Comparison of ENCODE assay signal across 20 cellular contexts in the genomic region with DNA sequence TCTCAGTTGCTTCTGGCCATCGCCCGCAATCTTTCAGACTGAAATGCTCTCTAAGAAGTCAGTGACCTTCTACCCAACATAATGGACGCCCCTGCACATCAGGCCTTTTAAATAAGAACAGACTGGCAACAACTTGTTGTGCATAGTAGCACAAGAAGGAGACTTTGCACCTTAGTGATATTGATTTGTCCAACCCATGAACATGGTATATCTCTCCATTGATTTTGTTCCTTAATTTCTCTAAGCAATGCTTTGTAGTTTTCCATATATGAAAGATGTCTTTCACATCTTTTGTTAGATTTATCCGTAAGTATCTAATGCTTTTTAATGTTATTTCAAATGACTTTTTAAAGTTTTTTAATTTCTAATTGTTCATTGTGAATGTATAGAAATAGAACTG.
"Had no signal": no experiment of that assay in that cellular context is flagged by ENCODE, and none has a peak within 500 bp of the region (broad histone marks: within the 10 kb centered on the region; RNA-seq: fewer than 3 reads in every experiment).

No MANE protein-coding gene starts in this region.

- H3K4me3 ChIP-seq: adrenal gland, esophagus muscularis mucosa, gastroesophageal sphincter, heart left ventricle, pancreas had no signal

- DNase-seq: activated CD4-positive, alpha-beta T cell treated with anti-CD3 and anti-CD28 coated beads, Interleukin-2, amount 10 ng/mL, durations not matched to agents 7 days and 5 days; activated CD8-positive, alpha-beta memory T cell treated with anti-CD3 and anti-CD28 coated beads, Interleukin-2, amount 50 U/mL, for 4 hours; activated CD8-positive, alpha-beta T cell treated with anti-CD3 and anti-CD28 coated beads, Interleukin-2, amount 10 ng/mL, durations not matched to agents 7 days and 5 days; activated effector memory CD4-positive, alpha-beta T cell treated with anti-CD3 and anti-CD28 coated beads, Interleukin-2, amount 50 U/mL, for 16 hours; adrenal gland; effector CD8-positive, alpha-beta T cell; heart left ventricle; mesenchymal stem cell; naive thymus-derived CD4-positive, alpha-beta T cell; pancreas; stimulated activated CD4-positive, alpha-beta T cell treated with anti-CD3 and anti-CD28 coated beads, Interleukin-4, amount 100 ng/mL, for 24 hours; stimulated activated naive B cell treated with anti-CD40 and anti-IgM and Interleukin-4, amounts not matched to agents 10 μg/mL and 1 μg/mL and 100 μg/mL, for 72 hours; T-helper 1 cell; T1000 had no signal

- H3K9me3 ChIP-seq: adrenal gland, esophagus muscularis mucosa, gastroesophageal sphincter, heart left ventricle, pancreas had no signal

- H3K36me3 ChIP-seq: adrenal gland, esophagus muscularis mucosa, gastroesophageal sphincter, heart left ventricle, pancreas had no signal

- H3K27ac Mint-ChIP-seq: activated CD4-positive, alpha-beta T cell treated with anti-CD3 and anti-CD28 coated beads, Interleukin-2, amount 10 ng/mL, durations not matched to agents 7 days and 5 days; activated CD8-positive, alpha-beta T cell treated with anti-CD3 and anti-CD28 coated beads, Interleukin-2, amount 10 ng/mL, durations not matched to agents 7 days and 5 days; activated naive CD4-positive, alpha-beta T cell treated with anti-CD3 and anti-CD28 coated beads, Interleukin-2, amount 50 U/mL, for 24 hours; dendritic cell treated with granulocyte-macrophage colony-stimulating factor and Interleukin-4, amounts not matched to agents 40 ng/mL and 50 ng/mL, for 4 days; naive thymus-derived CD4-positive, alpha-beta T cell; stimulated activated naive B cell treated with anti-CD40 and anti-IgM and Interleukin-4, amounts not matched to agents 10 μg/mL and 1 μg/mL and 100 μg/mL, for 72 hours had no signal

- H3K27ac ChIP-seq: adrenal gland had no signal

- H3K9me3 Mint-ChIP-seq: activated CD4-positive, alpha-beta T cell treated with anti-CD3 and anti-CD28 coated beads, Interleukin-2, amount 10 ng/mL, durations not matched to agents 7 days and 5 days; activated naive CD4-positive, alpha-beta T cell treated with anti-CD3 and anti-CD28 coated beads, Interleukin-2, amount 50 U/mL, for 24 hours; dendritic cell treated with granulocyte-macrophage colony-stimulating factor and Interleukin-4, amounts not matched to agents 40 ng/mL and 50 ng/mL, for 4 days; naive thymus-derived CD4-positive, alpha-beta T cell; stimulated activated naive B cell treated with anti-CD40 and anti-IgM and Interleukin-4, amounts not matched to agents 10 μg/mL and 1 μg/mL and 100 μg/mL, for 72 hours had no signal

- FAIRE-seq: endothelial cell of umbilical vein, pancreas had no signal

- H3K27me3 Mint-ChIP-seq: activated CD4-positive, alpha-beta T cell treated with anti-CD3 and anti-CD28 coated beads, Interleukin-2, amount 10 ng/mL, durations not matched to agents 7 days and 5 days; activated naive CD4-positive, alpha-beta T cell treated with anti-CD3 and anti-CD28 coated beads, Interleukin-2, amount 50 U/mL, for 24 hours; naive thymus-derived CD4-positive, alpha-beta T cell; stimulated activated naive B cell treated with anti-CD40 and anti-IgM and Interleukin-4, amounts not matched to agents 10 μg/mL and 1 μg/mL and 100 μg/mL, for 72 hours had no signal

- H3K4me3 Mint-ChIP-seq: activated CD4-positive, alpha-beta T cell treated with anti-CD3 and anti-CD28 coated beads, Interleukin-2, amount 10 ng/mL, durations not matched to agents 7 days and 5 days; activated CD8-positive, alpha-beta T cell treated with anti-CD3 and anti-CD28 coated beads, Interleukin-2, amount 10 ng/mL, durations not matched to agents 7 days and 5 days; activated naive CD4-positive, alpha-beta T cell treated with anti-CD3 and anti-CD28 coated beads, Interleukin-2, amount 50 U/mL, for 24 hours; dendritic cell treated with granulocyte-macrophage colony-stimulating factor and Interleukin-4, amounts not matched to agents 40 ng/mL and 50 ng/mL, for 4 days; stimulated activated naive B cell treated with anti-CD40 and anti-IgM and Interleukin-4, amounts not matched to agents 10 μg/mL and 1 μg/mL and 100 μg/mL, for 72 hours had no signal

- H3K27me3 ChIP-seq: adrenal gland, esophagus muscularis mucosa, heart left ventricle, pancreas had no signal

- ATAC-seq: activated CD8-positive, alpha-beta T cell treated with anti-CD3 and anti-CD28 coated beads, Interleukin-2, amount 10 ng/mL, durations not matched to agents 7 days and 5 days; gastroesophageal sphincter; heart left ventricle; naive thymus-derived CD4-positive, alpha-beta T cell; pancreas; sciatic nerve; stimulated activated naive B cell treated with anti-CD40 and anti-IgM and Interleukin-4, amounts not matched to agents 10 μg/mL and 1 μg/mL and 100 μg/mL, for 72 hours had no signal
